8 cellular contexts compared by ENCODE assay signal in the genomic region with DNA sequence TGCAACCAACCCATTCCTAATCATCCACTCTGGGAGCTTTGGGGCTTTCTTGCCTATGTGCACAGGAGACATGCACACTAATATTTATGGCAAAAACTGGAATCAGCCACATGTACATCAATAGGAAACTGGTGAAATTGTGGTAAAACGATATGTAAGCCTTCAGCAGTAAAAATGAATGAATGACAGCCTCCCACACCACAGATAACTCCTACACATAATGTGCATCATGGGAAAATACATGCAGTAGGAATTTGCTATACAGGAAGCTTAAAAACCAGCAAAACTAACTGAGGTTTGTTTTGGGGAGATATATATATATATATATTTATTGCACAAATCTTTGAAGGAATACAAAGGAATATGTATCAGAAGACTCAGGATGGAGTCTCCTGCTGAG. TPM values are rescaled to one million over a fixed set of nuclear protein-coding genes. Genes with fewer than 3 reads are reported as not detected.
"Had no signal": no experiment of that assay in that cellular context is flagged by ENCODE, and none has a peak within 500 bp of the region (broad histone marks: within the 10 kb centered on the region; RNA-seq: fewer than 3 reads in every experiment).

No MANE protein-coding gene starts in this region.

- ATAC-seq: GM12878 had no signal

- DNase-seq: GDM1, GF-D8 had no signal

- FAIRE-seq: G401.6, GM12891, GM18507, GM19239 had no signal

RNA-seq across cellular contexts. Expression of a gene that starts 47.6 kb away (rescaled TPM):
- total RNA-seq: G401 had no signal
